23 cellular contexts compared by ENCODE assay signal in genomic region chr2:41989503-41990180, GRCh38. TPM values are rescaled to one million over a fixed set of nuclear protein-coding genes. Genes with fewer than 3 reads are reported as not detected.
DNase-seq lines count a peak whose midpoint lies in the region; ATAC-seq, FAIRE-seq and TF ChIP-seq lines count a peak whose summit lies in the region.
"Had no signal": no experiment of that assay in that cellular context is flagged by ENCODE, and none has a peak within 500 bp of the region (broad histone marks: within the 10 kb centered on the region; RNA-seq: fewer than 3 reads in every experiment).

No MANE protein-coding gene starts in this region.

- no peaks in the 10 kb centered on the region for H3K79me1 ChIP-seq in mesenchymal stem cell (replicated peaks; ENCODE audit: low read length, poor library complexity, severe bottlenecking)

- H3K27ac ChIP-seq in K562 (ENCODE audit: extremely low read depth, low read depth, low read length), result no peak overlapping the region
- no peak overlapping the region for H3K27ac ChIP-seq in mesenchymal stem cell (ENCODE audit: low read length, poor library complexity, severe bottlenecking)
- H3K27ac ChIP-seq in spleen, result peak overlapping the region in 7 of 8 donors; percentile 31 to 74 (median 52)
- H3K27ac ChIP-seq: 22Rv1 had no signal

- no peak overlapping the region for H2AFZ ChIP-seq in K562 (ENCODE audit: low read depth, low read length)
- H2AFZ ChIP-seq in mesenchymal stem cell (ENCODE audit: low read depth, low read length), result no peak overlapping the region

- H3K9me3 ChIP-seq in K562 (replicated peaks; ENCODE audit: control insufficient read depth, insufficient read depth, low read depth, low read length) (no peaks in the 10 kb centered on the region), mesenchymal stem cell (ENCODE audit: control insufficient read depth, low read length) (no peaks in the 10 kb centered on the region), spleen (no peaks in the 10 kb centered on the region)
- H3K9me3 ChIP-seq: testis had no signal

- H2BK5ac ChIP-seq in mesenchymal stem cell (ENCODE audit: low read depth, low read length, poor library complexity, severe bottlenecking), result no peak overlapping the region

- no peaks in the 10 kb centered on the region for H3K36me3 Mint-ChIP-seq in stimulated activated effector memory CD8-positive, alpha-beta T cell treated with anti-CD3 and anti-CD28 coated beads, Interleukin-12 subunit alpha, Interleukin-12 subunit beta, amount 100 ng/mL, for 72 hours
- H3K36me3 Mint-ChIP-seq: T-cell had no signal

- DNase-seq in DMS 273 (lab: John Stamatoyannopoulos, UW; ENCODE audit: unreplicated experiment) (peak; percentile 25), DMS 273 treated with DMSO at 0.1 percent for 48 hours (lab: John Stamatoyannopoulos, UW) (no peak), K562 (ENCODE audit: extremely low read depth in 1 of 4, low spot score in 3 of 4) (no peak), mesenchymal stem cell (peak; percentile 34), spleen (no peak), OCI-M2 (lab: John Stamatoyannopoulos, UW; ENCODE audit: unreplicated experiment) (no peak)
- DNase-seq in stimulated activated effector memory CD8-positive, alpha-beta T cell treated with anti-CD3 and anti-CD28 coated beads, Interleukin-12 subunit alpha, Interleukin-12 subunit beta, amount 100 ng/mL, for 72 hours (ENCODE audit: low spot score in 2 of 2), result no peak
- DNase-seq: activated CD8-positive, alpha-beta T cell treated with anti-CD3 and anti-CD28 coated beads, Interleukin-2, amount 10 ng/mL, durations not matched to agents 7 days and 5 days; amniotic stem cell; C1 segment of cervical spinal cord; Karpas-422; NCI-H1436 treated with DMSO at 0.1 percent for 48 hours; NCI-H446 treated with DMSO at 0.1 percent for 48 hours; stimulated activated CD4-positive, alpha-beta T cell treated with anti-CD3 and anti-CD28 coated beads, Interleukin-2, amount 100 ng/mL, for 48 hours; stimulated activated CD8-positive, alpha-beta memory T cell treated with anti-CD3 and anti-CD28 coated beads, Interleukin-4, amount 100 ng/mL, for 48 hours; T-cell; testis had no signal

- H2BK12ac ChIP-seq in mesenchymal stem cell (ENCODE audit: low read length in 2 of 2), result peak overlapping the region in 1 of 2 experiments; percentile 59

- TF ChIP-seq POLR2A in K562 (conservative IDR thresholded peaks at IDR 0.05) (no peak), spleen (IDR thresholded peaks at IDR 0.05) (no peak)

- peak overlapping the region; percentile 45 for H4K8ac ChIP-seq in mesenchymal stem cell (ENCODE audit: low read length)

- no peak overlapping the region for H3K4me3 Mint-ChIP-seq in stimulated activated effector memory CD8-positive, alpha-beta T cell treated with anti-CD3 and anti-CD28 coated beads, Interleukin-12 subunit alpha, Interleukin-12 subunit beta, amount 100 ng/mL, for 72 hours
- H3K4me3 Mint-ChIP-seq: activated CD8-positive, alpha-beta T cell treated with anti-CD3 and anti-CD28 coated beads, Interleukin-2, amount 10 ng/mL, durations not matched to agents 7 days and 5 days; activated T-helper 1 cell treated with anti-CD3 and anti-CD28 coated beads, Interleukin-12 subunit alpha, Interleukin-12 subunit beta, Interleukin-2, Interleukin-4 antibody, amounts not matched to agents 30 ng/mL and 10 ng/mL and 1 ng/mL, durations not matched to agents 14 hours and 24 hours and 36 hours; T-cell had no signal

- H2BK15ac ChIP-seq in mesenchymal stem cell (ENCODE audit: low read depth, poor library complexity, severe bottlenecking), result no peak overlapping the region

- CTCF ChIA-PET in K562 (lab: Yijun Ruan, JAX; ENCODE audit: low intra/inter-chr PET ratio), result no interaction called here

- H2AK5ac ChIP-seq in mesenchymal stem cell (ENCODE audit: low read length, severe bottlenecking), result no peak overlapping the region

- no peaks in the 10 kb centered on the region for H3K9me3 Mint-ChIP-seq in stimulated activated effector memory CD8-positive, alpha-beta T cell treated with anti-CD3 and anti-CD28 coated beads, Interleukin-12 subunit alpha, Interleukin-12 subunit beta, amount 100 ng/mL, for 72 hours
- H3K9me3 Mint-ChIP-seq: activated T-helper 1 cell treated with anti-CD3 and anti-CD28 coated beads, Interleukin-12 subunit alpha, Interleukin-12 subunit beta, Interleukin-2, Interleukin-4 antibody, amounts not matched to agents 30 ng/mL and 10 ng/mL and 1 ng/mL, durations not matched to agents 14 hours and 24 hours and 36 hours; T-cell had no signal

- H3K36me3 ChIP-seq in K562 (ENCODE audit: control insufficient read depth, insufficient read depth, low read length) (no peaks in the 10 kb centered on the region), mesenchymal stem cell (ENCODE audit: control insufficient read depth in 1 of 2, insufficient read depth in 2 of 2, low read depth in 1 of 2, low read length in 2 of 2) (no peaks in the 10 kb centered on the region), spleen (no peaks in the 10 kb centered on the region)

- intact Hi-C loops in K562 (cut with micrococcal nuclease) (no loop called here), spleen (cut with DNase I; ENCODE audit: low total_unique reads) (no loop called here)

- H3K27ac Mint-ChIP-seq in stimulated activated effector memory CD8-positive, alpha-beta T cell treated with anti-CD3 and anti-CD28 coated beads, Interleukin-12 subunit alpha, Interleukin-12 subunit beta, amount 100 ng/mL, for 72 hours, result no peak overlapping the region
- H3K27ac Mint-ChIP-seq: activated CD8-positive, alpha-beta T cell treated with anti-CD3 and anti-CD28 coated beads, Interleukin-2, amount 10 ng/mL, durations not matched to agents 7 days and 5 days; activated T-helper 1 cell treated with anti-CD3 and anti-CD28 coated beads, Interleukin-12 subunit alpha, Interleukin-12 subunit beta, Interleukin-2, Interleukin-4 antibody, amounts not matched to agents 30 ng/mL and 10 ng/mL and 1 ng/mL, durations not matched to agents 14 hours and 24 hours and 36 hours; T-cell had no signal

- no peak overlapping the region for H3K14ac ChIP-seq in mesenchymal stem cell (ENCODE audit: low read length in 2 of 2)

- H3K4ac ChIP-seq in mesenchymal stem cell (ENCODE audit: low read depth in 1 of 2, low read length in 2 of 2), result peak overlapping the region in 1 of 2 experiments; percentile 35

- H2BK120ac ChIP-seq in mesenchymal stem cell (ENCODE audit: low read depth, low read length), result no peak overlapping the region

- TF ChIP-seq RAD21 in K562 (CRISPR knock-in tag; conservative IDR thresholded peaks at IDR 0.05 in 1 of 2, IDR thresholded peaks at IDR 0.05 in 1 of 2), result no peak

- H3K18ac ChIP-seq in mesenchymal stem cell (ENCODE audit: low read depth in 1 of 2, low read length in 2 of 2), result peak overlapping the region; percentile 45 to 80

- H3K4me1 ChIP-seq in K562 (replicated peaks in 1 of 2; ENCODE audit: control insufficient read depth in 2 of 2, insufficient read depth in 2 of 2, low read length in 2 of 2), result no peaks in the 10 kb centered on the region
- peaks cover 1% of the 10 kb centered on the region for H3K4me1 ChIP-seq in mesenchymal stem cell (ENCODE audit: control insufficient read depth, insufficient read depth, low read depth, low read length)
- peaks cover 0 to 14% (median 2%) of the 10 kb centered on the region in 6 donors for H3K4me1 ChIP-seq in spleen

- H3K79me2 ChIP-seq in K562 (ENCODE audit: control insufficient read depth, insufficient read depth, low read length), result no peaks in the 10 kb centered on the region

- no peak for ATAC-seq in K562
- no peak for ATAC-seq in stimulated activated effector memory CD8-positive, alpha-beta T cell treated with anti-CD3 and anti-CD28 coated beads, Interleukin-12 subunit alpha, Interleukin-12 subunit beta, amount 100 ng/mL, for 72 hours
- no peak for ATAC-seq in GM19463 (IDR thresholded peaks at IDR 0.05; ENCODE audit: unreplicated experiment)
- ATAC-seq: activated CD8-positive, alpha-beta T cell treated with anti-CD3 and anti-CD28 coated beads, Interleukin-2, amount 10 ng/mL, durations not matched to agents 7 days and 5 days; sciatic nerve; T-cell had no signal

- TF ChIP-seq CTCF in K562 (IDR thresholded peaks at IDR 0.05 in 2 of 3, conservative IDR thresholded peaks at IDR 0.05 in 1 of 3; ENCODE audit: insufficient read depth in 2 of 3, low read depth in 1 of 3, low read length in 3 of 3) (no peak), spleen (IDR thresholded peaks at IDR 0.05 in 8 of 11, conservative IDR thresholded peaks at IDR 0.05 in 3 of 11) (no peak)

- 0 out of 2 replicates have a peak, but pooled peaks cover 4% of the 10 kb centered on the region for H4K20me1 ChIP-seq in K562 (replicated peaks; ENCODE audit: control insufficient read depth, insufficient read depth, low read length)

- H3K4me1 Mint-ChIP-seq in stimulated activated effector memory CD8-positive, alpha-beta T cell treated with anti-CD3 and anti-CD28 coated beads, Interleukin-12 subunit alpha, Interleukin-12 subunit beta, amount 100 ng/mL, for 72 hours, result peaks cover 18% of the 10 kb centered on the region
- H3K4me1 Mint-ChIP-seq: T-cell had no signal

- in situ Hi-C loops in K562 (cut with MboI), result no loop called here

- H4K91ac ChIP-seq in mesenchymal stem cell (ENCODE audit: low read length), result peak overlapping the region; percentile 43

- POLR2A ChIA-PET in K562 (lab: Yijun Ruan, JAX), result interaction anchor here (0.6 kb wide), 1 partner anchor 28 kb away, joined by 3 read pairs; no protein-coding TSS in a partner anchor

- peaks cover under 1 to 19% of the 10 kb centered on the region in 2 experiments; a peak in 4 of 5 replicates for H3K27me3 ChIP-seq in K562 (ENCODE audit: control insufficient read depth in 2 of 2, insufficient read depth in 2 of 2, low read length in 2 of 2)
- peaks cover 0 to 18% of the 10 kb centered on the region in 2 experiments for H3K27me3 ChIP-seq in mesenchymal stem cell (ENCODE audit: control insufficient read depth in 1 of 2, insufficient read depth in 1 of 2, low read length in 2 of 2)
- H3K27me3 ChIP-seq in spleen (replicated peaks in 1 of 7), result peaks cover 0 to 7% (median 0%) of the 10 kb centered on the region in 7 donors
- H3K27me3 ChIP-seq: testis had no signal

- H3K4me3 ChIP-seq in K562, result no peak overlapping the region
- no peak overlapping the region for H3K4me3 ChIP-seq in mesenchymal stem cell (ENCODE audit: insufficient read depth in 1 of 2, low read depth in 1 of 2, low read length in 2 of 2)
- no peak overlapping the region for H3K4me3 ChIP-seq in spleen
- H3K4me3 ChIP-seq: testis had no signal

- H3K9ac ChIP-seq in K562 (ENCODE audit: insufficient read depth in 1 of 2, low read depth in 2 of 2, low read length in 2 of 2) (no peak overlapping the region), mesenchymal stem cell (ENCODE audit: low read length) (no peak overlapping the region)

- TF ChIP-seq EP300 in K562 (IDR thresholded peaks at IDR 0.05; ENCODE audit: low read length), result no peak

- no peaks in the 10 kb centered on the region for H3K9me1 ChIP-seq in K562 (ENCODE audit: control insufficient read depth, insufficient read depth, low read length)

- WGBS in K562 (ENCODE audit: insufficient coverage, low coverage, missing lambda C conversion rate), result 0% methylated on average over 3 of the region's 3 CpGs
- WGBS in mesenchymal stem cell, result 64% methylated on average over 3 of the region's 3 CpGs
- WGBS in spleen, 5 donors, result 69 to 91% (median 80%) methylated on average over 3 of the region's 3 CpGs

- no TSS peak for BruUV-seq in K562 (replicated peaks; lab: Mats Ljungman, UMichigan)

- no peak for FAIRE-seq in K562 (lab: Jason Lieb, UNC)
- FAIRE-seq: colon, RCC 7860 had no signal

- H3K4me2 ChIP-seq in K562 (ENCODE audit: insufficient read depth, low read length), result no peak overlapping the region
- H3K4me2 ChIP-seq in mesenchymal stem cell (ENCODE audit: low read length, poor library complexity, severe bottlenecking), result no peak overlapping the region

- no peak overlapping the region for H3K23ac ChIP-seq in mesenchymal stem cell (ENCODE audit: low read length in 2 of 2)

RNA-seq across cellular contexts. Expression of gene PKDCC, which starts 58.2 kb away (rescaled TPM):
- total RNA-seq in K562 (2011; cell fraction: chromatin; rRNA removed; ENCODE audit: low replicate concordance), result 11.0 and 54.2 TPM in 2 replicates
- total RNA-seq in K562 (2011; cell fraction: nucleolus; rRNA removed), result 31.8 and 42.2 TPM in 2 replicates
- 16.4 and 24.4 TPM in 2 replicates for total RNA-seq in K562 (2011; cell fraction: nucleoplasm; rRNA removed)
- total RNA-seq in K562 (2014; rRNA removed) (0.91 and 1.2 TPM in 2 replicates), K562 (2014; rRNA removed; fragmentation: Illumina TruSeq; extraction: Trizol) (0.73 and 1.2 TPM in 2 replicates), K562 (2015; rRNA removed; fragmentation: Illumina TruSeq; extraction: Trizol) (0.62 and 0.64 TPM in 2 replicates), K562 (2021) (1.3 and 1.5 TPM in 2 replicates), spleen (10 to 100 TPM; 41.0 to 81.9 (median 51.7) TPM)
- polyA plus RNA-seq in K562 (2011; rRNA removed) (14.8 and 23.1 TPM in 2 replicates), K562 (2014; fragmentation: Illumina TruSeq; extraction: Trizol) (1.3 and 1.9 TPM in 2 replicates), K562 (2014; fragmentation: Nextera tagmentation; extraction: Ambion mirVana) (not detected), K562 (2014; rRNA removed) (1.8 and 2.2 TPM in 2 replicates), spleen (10 to 100 TPM; 19.8 to 44.0 (median 31.8) TPM)
- polyA plus RNA-seq in K562 (2011; cell fraction: cytosol; rRNA removed), result 12.7 and 15.7 TPM in 2 replicates
- polyA plus RNA-seq in K562 (2011; cell fraction: nucleus; rRNA removed), result 99.6 and 103 TPM in 2 replicates
- 1.6 TPM in 2 replicates for polyA plus RNA-seq in K562 (2012)
- polyA minus RNA-seq in K562 (2011; rRNA and poly(A)+ RNA removed), result 12.6 and 13.2 TPM in 2 replicates
- 4.0 and 7.6 TPM in 2 replicates for polyA minus RNA-seq in K562 (2011; cell fraction: cytosol; rRNA and poly(A)+ RNA removed)
- polyA minus RNA-seq in K562 (2011; cell fraction: nucleus; rRNA and poly(A)+ RNA removed), result 12.7 and 16.7 TPM in 2 replicates
- polyA plus RNA-seq in mesenchymal stem cell (2013, experiment 1 of 2), result 35.7 TPM
- polyA plus RNA-seq in mesenchymal stem cell (2013, experiment 2 of 2), result 35.3 TPM
- total RNA-seq: activated CD8-positive, alpha-beta T cell treated with anti-CD3 and anti-CD28 coated beads, Interleukin-2, amount 10 ng/mL, durations not matched to agents 7 days and 5 days; activated T-helper 1 cell treated with anti-CD3 and anti-CD28 coated beads, Interleukin-12 subunit alpha, Interleukin-12 subunit beta, Interleukin-2, Interleukin-4 antibody, amounts not matched to agents 30 ng/mL and 10 ng/mL and 1 ng/mL, durations not matched to agents 14 hours and 24 hours and 36 hours had no signal

Comparison
In these comparisons a context has a peak if more than half of its experiments do, and no peak if none do; other contexts are left out.
1. DNase-seq: peak in DMS 273 (single experiment) and mesenchymal stem cell (single experiment); none in DMS 273 treated with DMSO at 0.1 percent for 48 hours (single experiment), K562 (0 of 4), spleen (single experiment), stimulated activated effector memory CD8-positive, alpha-beta T cell treated with anti-CD3 and anti-CD28 coated beads, Interleukin-12 subunit alpha, Interleukin-12 subunit beta, amount 100 ng/mL, for 72 hours (0 of 2) and OCI-M2 (single experiment).
2. H3K27ac ChIP-seq: peak in spleen (7 of 8); none in K562 (single experiment) and mesenchymal stem cell (single experiment).